Comparison of ENCODE assay signal across 8 cellular contexts in genomic region chr9:137028281-137029057, GRCh38. TPM values are rescaled to one million over a fixed set of nuclear protein-coding genes. Genes with fewer than 3 reads are reported as not detected.
A peak's percentile ranks its signal among the peaks of the same experiment; 100 is the strongest.
DNase-seq lines count a peak whose midpoint lies in the region; ATAC-seq, FAIRE-seq and TF ChIP-seq lines count a peak whose summit lies in the region.

No MANE protein-coding gene starts in this region.

- no peak overlapping the region for H4K91ac ChIP-seq in H1 (replicated peaks; ENCODE audit: insufficient read length, low read length)

- TF ChIP-seq CTCF in HFFc6 (IDR thresholded peaks at IDR 0.05), result no peak
- peak; percentile 32 for TF ChIP-seq CTCF in activated CD8-positive, alpha-beta T cell treated with anti-CD3 and anti-CD28 coated beads for 36 hours (IDR thresholded peaks at IDR 0.05)
- TF ChIP-seq CTCF in H1 (IDR thresholded peaks at IDR 0.05; ENCODE audit: control extremely low read depth in 1 of 3, insufficient read depth in 1 of 3, low read depth in 1 of 3, low read length in 3 of 3), result peak in 2 of 3 experiments; percentile 44 to 53; a peak in 3 of 4 replicates
- TF ChIP-seq CTCF in mesothelial cell of epicardium (IDR thresholded peaks at IDR 0.05; ENCODE audit: unreplicated experiment), result no peak

- peak overlapping the region; percentile 60 for H3K18ac ChIP-seq in H1 (ENCODE audit: extremely low read depth, low read length)

- peak; percentile 64 for DNase-seq in DMS79 treated with DMSO at 0.1 percent for 48 hours (lab: John Stamatoyannopoulos, UW)
- peak; percentile 26 for DNase-seq in HFFc6
- DNase-seq in NCI-H460 (ENCODE audit: extremely low read depth, low read depth), result peak; percentile 65
- DNase-seq in activated CD8-positive, alpha-beta T cell treated with anti-CD3 and anti-CD28 coated beads for 36 hours, result peak; percentile 72
- peak in 1 of 2 experiments; percentile 77 for DNase-seq in H1 (ENCODE audit: low read depth in 1 of 2, low spot score in 2 of 2)
- peak; percentile 59 to 72 for DNase-seq in mesothelial cell of epicardium (ENCODE audit: low spot score in 2 of 2, unreplicated experiment in 2 of 2)
- peak; percentile 29 to 46 for DNase-seq in stimulated activated CD8-positive, alpha-beta memory T cell treated with anti-CD3 and anti-CD28 coated beads, Interleukin-2, amount 100 ng/mL, for 1 hour (ENCODE audit: low read depth in 2 of 2)

- H3K4me2 ChIP-seq in H1 (ENCODE audit: insufficient read depth in 1 of 2, low read depth in 2 of 2, low read length in 2 of 2), result peak overlapping the region; percentile 39 to 91

- TF ChIP-seq POLR2A in H1 (IDR thresholded peaks at IDR 0.05; ENCODE audit: control extremely low read depth in 1 of 2, low read depth in 2 of 2, low read length in 2 of 2), result no peak

- intact Hi-C loops in activated CD8-positive, alpha-beta T cell treated with anti-CD3 and anti-CD28 coated beads for 36 hours (cut with micrococcal nuclease), result no loop called here

- H3K4me3 ChIP-seq in H1 (ENCODE audit: extremely low read depth in 1 of 4, insufficient read depth in 2 of 4, low read depth in 3 of 4, low read length in 4 of 4), result peak overlapping the region; percentile 37 to 78 (median 46); a peak in 7 of 8 replicates

- WGBS in H1 (ENCODE audit: extremely low coverage in 1 of 2, insufficient coverage in 1 of 2, insufficient read length in 1 of 2, insufficient replicate concordance in 2 of 2, low coverage in 1 of 2, low lambda C conversion rate in 2 of 2, missing lambda C conversion rate in 1 of 2), 2 experiments, result 8% methylated on average over 56 of the region's 95 CpGs; no CpG with 5 or more reads in 1 of the 2 experiments

- H3K79me2 ChIP-seq in H1 (ENCODE audit: control insufficient read depth in 1 of 2, insufficient read depth in 2 of 2, low read length in 2 of 2), result no peaks in the 10 kb centered on the region

- H3K9me3 Mint-ChIP-seq in HFFc6, result no peaks in the 10 kb centered on the region
- no peaks in the 10 kb centered on the region for H3K9me3 Mint-ChIP-seq in activated CD8-positive, alpha-beta T cell treated with anti-CD3 and anti-CD28 coated beads for 36 hours
- no peaks in the 10 kb centered on the region for H3K9me3 Mint-ChIP-seq in mesothelial cell of epicardium

- H2AK5ac ChIP-seq in H1 (ENCODE audit: low read depth, low read length), result no peak overlapping the region

- no peak overlapping the region for H3K4ac ChIP-seq in H1 (replicated peaks; ENCODE audit: insufficient read length, low read depth, low read length)

- no peak overlapping the region for H3K14ac ChIP-seq in H1 (ENCODE audit: insufficient read length)

- H4K5ac ChIP-seq in H1 (ENCODE audit: insufficient read length, low read depth, low read length), result no peak overlapping the region

- peak overlapping the region; percentile 82; the same call in 1 of the 2 replicates for H2AFZ ChIP-seq in H1 (ENCODE audit: low read length)

- peaks cover 1 to 27% (median 15%) of the 10 kb centered on the region in 4 experiments; a peak in 6 of 7 replicates for H3K27me3 ChIP-seq in H1 (replicated peaks in 1 of 4; ENCODE audit: control insufficient read depth in 3 of 4, extremely low read depth in 1 of 4, insufficient read depth in 3 of 4, low read length in 3 of 4)

- H3K9me3 ChIP-seq in H1 (ENCODE audit: insufficient read depth in 2 of 2, low read depth in 1 of 2, low read length in 1 of 2), result no peaks in the 10 kb centered on the region

- peak; percentile 55 for ATAC-seq in activated CD8-positive, alpha-beta T cell treated with anti-CD3 and anti-CD28 coated beads for 36 hours
- no peak for ATAC-seq in GM21723 (IDR thresholded peaks at IDR 0.05; ENCODE audit: unreplicated experiment)

- TF ChIP-seq RAD21 in H1 (IDR thresholded peaks at IDR 0.05 in 1 of 2, conservative IDR thresholded peaks at IDR 0.05 in 1 of 2; ENCODE audit: low read depth in 2 of 2, low read length in 2 of 2), result peak; percentile 8 to 21; a peak in 2 of 4 replicates

- peaks cover 0 to 4% of the 10 kb centered on the region in 2 experiments for H4K20me1 ChIP-seq in H1 (replicated peaks in 1 of 2; ENCODE audit: control insufficient read depth in 1 of 2, insufficient read depth in 2 of 2, low read length in 2 of 2)

- H3K27ac ChIP-seq in H1 (ENCODE audit: low read depth, low read length), result no peak overlapping the region

- POLR2A ChIA-PET in activated CD8-positive, alpha-beta T cell treated with anti-CD3 and anti-CD28 coated beads for 36 hours (lab: Charles Lee), result interaction anchor here (0.6 to 1.9 kb wide), 2 partner anchors 18 to 58 kb away, joined by 3 to 6 read pairs; partner anchors contain the start of genes MAN1B1 and NPDC1
- POLR2A ChIA-PET in H1 (lab: Charles Lee; ENCODE audit: partially characterized antibody), result interaction anchor here (1.0 to 1.9 kb wide), 5 partner anchors 16 to 214 kb away, joined by 3 to 6 read pairs (median 4); partner anchors contain the start of gene TUBB4B

- H3K4me1 Mint-ChIP-seq in HFFc6 (ENCODE audit: low read depth) (0 out of 2 replicates have a peak, but pooled peaks cover 5% of the 10 kb centered on the region), mesothelial cell of epicardium (peaks cover 8% of the 10 kb centered on the region)
- H3K4me1 Mint-ChIP-seq in activated CD8-positive, alpha-beta T cell treated with anti-CD3 and anti-CD28 coated beads for 36 hours (ENCODE audit: low read depth), result peaks cover 43% of the 10 kb centered on the region

- peak overlapping the region; percentile 46; the same call in 1 of the 2 replicates for H4K8ac ChIP-seq in H1 (ENCODE audit: extremely low read depth, insufficient read depth, low read length)

- no peak for TF ChIP-seq EP300 in H1 (IDR thresholded peaks at IDR 0.05; ENCODE audit: borderline replicate concordance in 1 of 2, low read depth in 2 of 2, low read length in 2 of 2)

- H3K23me2 ChIP-seq in H1 (ENCODE audit: low read depth, low read length), result peaks cover 4% of the 10 kb centered on the region; the same call in 1 of the 2 replicates

- no peaks in the 10 kb centered on the region for H3K79me1 ChIP-seq in H1 (ENCODE audit: low read depth, low read length)

- no peak overlapping the region for H2BK120ac ChIP-seq in H1 (replicated peaks; ENCODE audit: low read depth, low read length)

- no peak overlapping the region; a peak in 2 of 7 replicates for H3K9ac ChIP-seq in H1 (replicated peaks in 1 of 4; ENCODE audit: extremely low read depth in 1 of 4, low read depth in 3 of 4, low read length in 3 of 4)

- H3K36me3 Mint-ChIP-seq in HFFc6 (ENCODE audit: low read depth) (no peaks in the 10 kb centered on the region), mesothelial cell of epicardium (no peaks in the 10 kb centered on the region)
- H3K36me3 Mint-ChIP-seq in activated CD8-positive, alpha-beta T cell treated with anti-CD3 and anti-CD28 coated beads for 36 hours (ENCODE audit: low read depth), result no peaks in the 10 kb centered on the region

- H2BK15ac ChIP-seq in H1 (ENCODE audit: low read length), result no peak overlapping the region

- H3K4me3 Mint-ChIP-seq in HFFc6 (peak overlapping the region; percentile 46), mesothelial cell of epicardium (peak overlapping the region; percentile 68)
- H3K4me3 Mint-ChIP-seq in activated CD8-positive, alpha-beta T cell treated with anti-CD3 and anti-CD28 coated beads for 36 hours, result peak overlapping the region; percentile 63

- FAIRE-seq in H1 (lab: Jason Lieb, UNC), result no peak

- H3K4me1 ChIP-seq in H1 (replicated peaks in 1 of 4; ENCODE audit: control insufficient read depth in 3 of 4, insufficient read depth in 4 of 4, low read length in 3 of 4), result peaks cover 0 to 11% (median 3%) of the 10 kb centered on the region in 4 experiments; a peak in 5 of 7 replicates

- no peaks in the 10 kb centered on the region for H3K36me3 ChIP-seq in H1 (ENCODE audit: control insufficient read depth in 2 of 4, insufficient read depth in 4 of 4, low read length in 3 of 4)

- H3K23ac ChIP-seq in H1 (ENCODE audit: insufficient read length), result no peak overlapping the region

- H3K27me3 Mint-ChIP-seq in HFFc6 (ENCODE audit: insufficient read depth), result no peaks in the 10 kb centered on the region
- no peaks in the 10 kb centered on the region for H3K27me3 Mint-ChIP-seq in activated CD8-positive, alpha-beta T cell treated with anti-CD3 and anti-CD28 coated beads for 36 hours
- H3K27me3 Mint-ChIP-seq in mesothelial cell of epicardium (ENCODE audit: low read depth), result no peaks in the 10 kb centered on the region

- H3K27ac Mint-ChIP-seq in HFFc6 (no peak overlapping the region), mesothelial cell of epicardium (no peak overlapping the region)
- peak overlapping the region; percentile 25 for H3K27ac Mint-ChIP-seq in activated CD8-positive, alpha-beta T cell treated with anti-CD3 and anti-CD28 coated beads for 36 hours

- H2BK5ac ChIP-seq in H1 (ENCODE audit: low read depth, low read length), result no peak overlapping the region

- CTCF ChIA-PET in activated CD8-positive, alpha-beta T cell treated with anti-CD3 and anti-CD28 coated beads for 36 hours (lab: Charles Lee), result interaction anchor here (0.6 to 8.3 kb wide), 37 partner anchors 7 to 250 kb away, joined by 3 to 109 read pairs (median 6); partner anchors contain the start of genes AJM1, C8G, CLIC3 and MAN1B1
- CTCF ChIA-PET in H1 (lab: Charles Lee; ENCODE audit: partially characterized antibody), result interaction anchor here (0.7 to 8.5 kb wide), 71 partner anchors 9 to 440 kb away, joined by 3 to 110 read pairs (median 5); partner anchors contain the start of genes AJM1, C8G, CLIC3 and GRIN1

- H2BK20ac ChIP-seq in H1 (ENCODE audit: low read length), result no peak overlapping the region

- no peak overlapping the region for H3K56ac ChIP-seq in H1 (replicated peaks; ENCODE audit: insufficient read length, low read depth, low read length)

- H2BK12ac ChIP-seq in H1 (ENCODE audit: low read depth, low read length), result no peak overlapping the region

RNA-seq across cellular contexts. Expression of gene ABCA2, which starts 0.4 kb away (rescaled TPM):
- total RNA-seq in HFFc6 (2021; fragmentation: NEBNext Ultra II Directional; extraction: Animal tissue kit (Norgen Biotek cat#: 25700)), result 10 to 100 TPM; 18.3 to 36.3 (median 23.6) TPM
- total RNA-seq in NCI-H460 (2014; rRNA removed; shearing (Covaris generic)), result 21.0 and 25.0 TPM in 2 replicates
- polyA plus RNA-seq in NCI-H460 (2014; cell fraction: nucleus; rRNA removed), result 148 and 240 TPM in 2 replicates
- 10 to 100 TPM; 11.8 to 16.2 TPM for total RNA-seq in activated CD8-positive, alpha-beta T cell treated with anti-CD3 and anti-CD28 coated beads for 36 hours
- total RNA-seq in H1 (2021; fragmentation: NEBNext Ultra II Directional; extraction: Animal tissue kit (Norgen Biotek cat#: 25700)), result 12.5 and 15.2 TPM in 2 replicates
- polyA plus RNA-seq in H1 (2011; rRNA removed), result 14.3 and 21.9 TPM in 2 replicates
- polyA plus RNA-seq in H1 (2011; cell fraction: cytosol; rRNA removed), result 14.6 TPM
- polyA plus RNA-seq in H1 (2011; cell fraction: nucleus; rRNA removed), result 99.2 TPM
- polyA plus RNA-seq in H1 (2012, experiment 1 of 2), result 8.5 to 19.3 TPM (median 15.7 TPM) in 4 replicates
- polyA plus RNA-seq in H1 (2012, experiment 2 of 2), result 6.9 TPM
- 18.5 TPM for polyA plus RNA-seq in H1 (2013, experiment 1 of 2)
- polyA plus RNA-seq in H1 (2013, experiment 2 of 2), result 14.9 TPM
- polyA minus RNA-seq in H1 (2011; rRNA and poly(A)+ RNA removed), result 11.5 and 13.8 TPM in 2 replicates
- 15.5 TPM for polyA minus RNA-seq in H1 (2011; cell fraction: cytosol; rRNA and poly(A)+ RNA removed)
- polyA minus RNA-seq in H1 (2011; cell fraction: nucleus; rRNA and poly(A)+ RNA removed), result 17.1 TPM
- total RNA-seq in mesothelial cell of epicardium, result 57.7 to 59.3 TPM (median 58.7 TPM) in 3 replicates

RNA-seq across cellular contexts. Expression of gene FUT7, which starts 3.4 kb away (rescaled TPM):
- total RNA-seq in HFFc6 (2021; fragmentation: NEBNext Ultra II Directional; extraction: Animal tissue kit (Norgen Biotek cat#: 25700)), result not detected
- not detected in 2 replicates for total RNA-seq in NCI-H460 (2014; rRNA removed; shearing (Covaris generic))
- polyA plus RNA-seq in NCI-H460 (2014; cell fraction: nucleus; rRNA removed), result not detected in 2 replicates
- under 1 TPM in 1 of 2 experiments, not detected in 1; 0.09 TPM for total RNA-seq in activated CD8-positive, alpha-beta T cell treated with anti-CD3 and anti-CD28 coated beads for 36 hours
- not detected in 2 replicates for total RNA-seq in H1 (2021; fragmentation: NEBNext Ultra II Directional; extraction: Animal tissue kit (Norgen Biotek cat#: 25700))
- polyA plus RNA-seq in H1 (2011; rRNA removed), result not detected in 2 replicates
- not detected for polyA plus RNA-seq in H1 (2011; cell fraction: cytosol; rRNA removed)
- not detected for polyA plus RNA-seq in H1 (2011; cell fraction: nucleus; rRNA removed)
- not detected in 4 replicates for polyA plus RNA-seq in H1 (2012, experiment 1 of 2)
- not detected for polyA plus RNA-seq in H1 (2012, experiment 2 of 2)
- 0.02 TPM for polyA plus RNA-seq in H1 (2013, experiment 1 of 2)
- polyA plus RNA-seq in H1 (2013, experiment 2 of 2), result not detected
- not detected in 2 replicates for polyA minus RNA-seq in H1 (2011; rRNA and poly(A)+ RNA removed)
- not detected for polyA minus RNA-seq in H1 (2011; cell fraction: cytosol; rRNA and poly(A)+ RNA removed)
- polyA minus RNA-seq in H1 (2011; cell fraction: nucleus; rRNA and poly(A)+ RNA removed), result not detected
- total RNA-seq in mesothelial cell of epicardium, result 0.09 to 0.13 TPM in 2 of 3 replicates, not detected in the other

RNA-seq across cellular contexts. Expression of gene NPDC1, which starts 17.5 kb away (rescaled TPM):
- total RNA-seq in HFFc6 (2021; fragmentation: NEBNext Ultra II Directional; extraction: Animal tissue kit (Norgen Biotek cat#: 25700)), result 100 to 1,000 TPM; 112 to 197 (median 119) TPM
- total RNA-seq in NCI-H460 (2014; rRNA removed; shearing (Covaris generic)), result 30.3 and 35.5 TPM in 2 replicates
- polyA plus RNA-seq in NCI-H460 (2014; cell fraction: nucleus; rRNA removed), result 325 and 367 TPM in 2 replicates
- 10 to 100 TPM; 18.2 to 21.2 TPM for total RNA-seq in activated CD8-positive, alpha-beta T cell treated with anti-CD3 and anti-CD28 coated beads for 36 hours
- total RNA-seq in H1 (2021; fragmentation: NEBNext Ultra II Directional; extraction: Animal tissue kit (Norgen Biotek cat#: 25700)), result 41.9 and 44.1 TPM in 2 replicates
- 26.2 and 43.6 TPM in 2 replicates for polyA plus RNA-seq in H1 (2011; rRNA removed)
- 27.6 TPM for polyA plus RNA-seq in H1 (2011; cell fraction: cytosol; rRNA removed)
- 132 TPM for polyA plus RNA-seq in H1 (2011; cell fraction: nucleus; rRNA removed)
- 25.4 to 45.6 TPM (median 37.8 TPM) in 4 replicates for polyA plus RNA-seq in H1 (2012, experiment 1 of 2)
- 18.6 TPM for polyA plus RNA-seq in H1 (2012, experiment 2 of 2)
- polyA plus RNA-seq in H1 (2013, experiment 1 of 2), result 51.1 TPM
- polyA plus RNA-seq in H1 (2013, experiment 2 of 2), result 54.9 TPM
- 2.2 and 2.4 TPM in 2 replicates for polyA minus RNA-seq in H1 (2011; rRNA and poly(A)+ RNA removed)
- 17.6 TPM for polyA minus RNA-seq in H1 (2011; cell fraction: cytosol; rRNA and poly(A)+ RNA removed)
- polyA minus RNA-seq in H1 (2011; cell fraction: nucleus; rRNA and poly(A)+ RNA removed), result 14.1 TPM
- 75.8 to 84.0 TPM (median 77.9 TPM) in 3 replicates for total RNA-seq in mesothelial cell of epicardium

RNA-seq across cellular contexts. Expression of gene ENTPD2, which starts 25.4 kb away (rescaled TPM):
- under 1 TPM in 3 of 6 experiments, not detected in 3; 0.12 to 0.28 (median 0.16) TPM for total RNA-seq in HFFc6 (2021; fragmentation: NEBNext Ultra II Directional; extraction: Animal tissue kit (Norgen Biotek cat#: 25700))
- total RNA-seq in NCI-H460 (2014; rRNA removed; shearing (Covaris generic)), result not detected in 2 replicates
- polyA plus RNA-seq in NCI-H460 (2014; cell fraction: nucleus; rRNA removed), result not detected in 2 replicates
- total RNA-seq in activated CD8-positive, alpha-beta T cell treated with anti-CD3 and anti-CD28 coated beads for 36 hours, result not detected
- total RNA-seq in H1 (2021; fragmentation: NEBNext Ultra II Directional; extraction: Animal tissue kit (Norgen Biotek cat#: 25700)), result 3.2 and 3.8 TPM in 2 replicates
- 0.65 and 1.9 TPM in 2 replicates for polyA plus RNA-seq in H1 (2011; rRNA removed)
- 0.69 TPM for polyA plus RNA-seq in H1 (2011; cell fraction: cytosol; rRNA removed)
- 5.8 TPM for polyA plus RNA-seq in H1 (2011; cell fraction: nucleus; rRNA removed)
- polyA plus RNA-seq in H1 (2012, experiment 1 of 2), result 1.9 to 3.5 TPM (median 2.7 TPM) in 4 replicates
- 1.9 TPM for polyA plus RNA-seq in H1 (2012, experiment 2 of 2)
- 7.9 TPM for polyA plus RNA-seq in H1 (2013, experiment 1 of 2)
- polyA plus RNA-seq in H1 (2013, experiment 2 of 2), result 8.1 TPM
- 0.29 and 0.76 TPM in 2 replicates for polyA minus RNA-seq in H1 (2011; rRNA and poly(A)+ RNA removed)
- 0.51 TPM for polyA minus RNA-seq in H1 (2011; cell fraction: cytosol; rRNA and poly(A)+ RNA removed)
- polyA minus RNA-seq in H1 (2011; cell fraction: nucleus; rRNA and poly(A)+ RNA removed), result 1.00 TPM
- 4.8 to 6.3 TPM (median 5.2 TPM) in 3 replicates for total RNA-seq in mesothelial cell of epicardium

RNA-seq across cellular contexts. Expression of gene CLIC3, which starts 32.1 kb away (rescaled TPM):
- total RNA-seq in HFFc6 (2021; fragmentation: NEBNext Ultra II Directional; extraction: Animal tissue kit (Norgen Biotek cat#: 25700)), result 10 to 100 TPM in 2 of 6 experiments, 1 to 10 TPM in 4; 2.7 to 14.6 (median 4.0) TPM
- total RNA-seq in NCI-H460 (2014; rRNA removed; shearing (Covaris generic)), result 0.17 TPM in 1 of 2 replicates, not detected in the other
- not detected in 2 replicates for polyA plus RNA-seq in NCI-H460 (2014; cell fraction: nucleus; rRNA removed)
- total RNA-seq in activated CD8-positive, alpha-beta T cell treated with anti-CD3 and anti-CD28 coated beads for 36 hours, result not detected
- not detected in 2 replicates for total RNA-seq in H1 (2021; fragmentation: NEBNext Ultra II Directional; extraction: Animal tissue kit (Norgen Biotek cat#: 25700))
- polyA plus RNA-seq in H1 (2011; rRNA removed), result 0.12 and 0.33 TPM in 2 replicates
- polyA plus RNA-seq in H1 (2011; cell fraction: cytosol; rRNA removed), result 0.18 TPM
- polyA plus RNA-seq in H1 (2011; cell fraction: nucleus; rRNA removed), result 0.17 TPM
- not detected in 4 replicates for polyA plus RNA-seq in H1 (2012, experiment 1 of 2)
- 0.26 TPM for polyA plus RNA-seq in H1 (2012, experiment 2 of 2)
- polyA plus RNA-seq in H1 (2013, experiment 1 of 2), result 0.20 TPM
- 0.29 TPM for polyA plus RNA-seq in H1 (2013, experiment 2 of 2)
- polyA minus RNA-seq in H1 (2011; rRNA and poly(A)+ RNA removed), result not detected in 2 replicates
- polyA minus RNA-seq in H1 (2011; cell fraction: cytosol; rRNA and poly(A)+ RNA removed), result not detected
- polyA minus RNA-seq in H1 (2011; cell fraction: nucleus; rRNA and poly(A)+ RNA removed), result 1.2 TPM
- total RNA-seq in mesothelial cell of epicardium, result 1.5 to 2.9 TPM (median 1.7 TPM) in 3 replicates

Comparison
In these comparisons a context has a peak if more than half of its experiments do, and no peak if none do; other contexts are left out.
1. CTCF ChIP-seq: peak in activated CD8-positive, alpha-beta T cell treated with anti-CD3 and anti-CD28 coated beads for 36 hours (single experiment) and H1 (2 of 3); none in HFFc6 (single experiment) and mesothelial cell of epicardium (single experiment).
2. Peak in every context shown above with its lines, with median percentiles within 50 percentile points of each other: H3K4me3 Mint-ChIP-seq.